Comparison of ENCODE assay signal across 21 cellular contexts in genomic region chr11:64053699-64054098, GRCh38. TPM values are rescaled to one million over a fixed set of nuclear protein-coding genes. Genes with fewer than 3 reads are reported as not detected.
DNase-seq lines count a peak whose midpoint lies in the region; ATAC-seq, FAIRE-seq and TF ChIP-seq lines count a peak whose summit lies in the region.
"Had no signal": no experiment of that assay in that cellular context is flagged by ENCODE, and none has a peak within 500 bp of the region (broad histone marks: within the 10 kb centered on the region; RNA-seq: fewer than 3 reads in every experiment).

No MANE protein-coding gene starts in this region.

- H3K27me3 ChIP-seq in GM23338 (ENCODE audit: insufficient read depth) (peaks cover 90% of the 10 kb centered on the region), iPS-15b (ENCODE audit: control insufficient read depth, insufficient read depth, low read length) (peaks cover 3% of the 10 kb centered on the region), neural progenitor cell (peaks cover 24% of the 10 kb centered on the region)
- H3K27me3 ChIP-seq: cardiac muscle cell, MG63 had no signal

- peak overlapping the region; percentile 20; the same call in 1 of the 3 replicates for H3K4me3 Mint-ChIP-seq in GM23338
- H3K4me3 Mint-ChIP-seq in neural progenitor cell, result peak overlapping the region; percentile 26
- H3K4me3 Mint-ChIP-seq: activated T-cell treated with anti-CD3 and anti-CD28 coated beads, Interleukin-2, amount 50 U/mL, for 4 hours; naive thymus-derived CD8-positive, alpha-beta T cell had no signal

- H3K36me3 ChIP-seq in GM23338 (ENCODE audit: insufficient read depth), result no peaks in the 10 kb centered on the region
- H3K36me3 ChIP-seq in iPS-15b (ENCODE audit: control insufficient read depth, insufficient read depth, low read length), result no peaks in the 10 kb centered on the region
- no peaks in the 10 kb centered on the region for H3K36me3 ChIP-seq in neural progenitor cell
- H3K36me3 ChIP-seq in mucosa of descending colon (ENCODE audit: low read depth), result no peaks in the 10 kb centered on the region
- H3K36me3 ChIP-seq: cardiac muscle cell, HAP-1, MG63 had no signal

- ATAC-seq in GM23338 (peak; percentile 86), mucosa of descending colon (no peak), HG02884 (IDR thresholded peaks at IDR 0.05; ENCODE audit: unreplicated experiment) (no peak)
- ATAC-seq: activated T-cell treated with anti-CD3 and anti-CD28 coated beads, Interleukin-2, amount 50 U/mL, for 4 hours; naive thymus-derived CD8-positive, alpha-beta T cell; Right ventricle myocardium inferior had no signal

- H3K4me1 Mint-ChIP-seq in GM23338, result peaks cover 27% of the 10 kb centered on the region
- peaks cover 36% of the 10 kb centered on the region for H3K4me1 Mint-ChIP-seq in neural progenitor cell

- H3K4me1 ChIP-seq in GM23338 (ENCODE audit: insufficient read depth) (peaks cover 14% of the 10 kb centered on the region; the same call in 1 of the 2 replicates), iPS-15b (ENCODE audit: control insufficient read depth, insufficient read depth, low read length) (peaks cover 10% of the 10 kb centered on the region), neural progenitor cell (peaks cover 33% of the 10 kb centered on the region), mucosa of descending colon (ENCODE audit: low read depth) (no peaks in the 10 kb centered on the region)
- H3K4me1 ChIP-seq: HAP-1 had no signal

- no peak overlapping the region for H3K27ac ChIP-seq in GM23338 (ENCODE audit: low read depth)
- no peak overlapping the region for H3K27ac ChIP-seq in neural progenitor cell
- H3K27ac ChIP-seq: cardiac muscle cell had no signal

- H4K20me1 ChIP-seq in GM23338 (replicated peaks; ENCODE audit: insufficient read depth) (no peaks in the 10 kb centered on the region; the same call in 1 of the 2 replicates), neural progenitor cell (ENCODE audit: low read depth) (peaks cover 19% of the 10 kb centered on the region)

- H3K4me2 ChIP-seq in GM23338, result peak overlapping the region; percentile 55; the same call in 1 of the 2 replicates
- H3K4me2 ChIP-seq in neural progenitor cell, result peak overlapping the region; percentile 24

- peak overlapping the region; percentile 37 for H3K9ac ChIP-seq in iPS-15b (ENCODE audit: low read depth, low read length)
- H3K9ac ChIP-seq in neural progenitor cell, result no peak overlapping the region

- 0 out of 2 replicates have a peak, but pooled peaks cover 11% of the 10 kb centered on the region for H3F3A ChIP-seq in GM23338 (replicated peaks; ENCODE audit: low read depth)
- peaks cover 5% of the 10 kb centered on the region for H3F3A ChIP-seq in neural progenitor cell (ENCODE audit: low read depth)

- intact Hi-C loops in mucosa of descending colon (cut with DNase I, micrococcal nuclease), result no loop called here

- H2AFZ ChIP-seq in GM23338 (no peak overlapping the region), neural progenitor cell (replicated peaks) (no peak overlapping the region)

- no peak for FAIRE-seq in D721Med (lab: Jason Lieb, UNC)

- no peaks in the 10 kb centered on the region for H3K79me2 ChIP-seq in GM23338 (replicated peaks; ENCODE audit: insufficient read depth)
- H3K79me2 ChIP-seq in neural progenitor cell (ENCODE audit: low read depth), result no peaks in the 10 kb centered on the region

- H3K27me3 Mint-ChIP-seq in GM23338 (ENCODE audit: insufficient read depth, low read depth, poor library complexity) (peaks cover 40% of the 10 kb centered on the region), neural progenitor cell (ENCODE audit: insufficient read depth, low read depth) (peaks cover 3% of the 10 kb centered on the region)
- H3K27me3 Mint-ChIP-seq: naive thymus-derived CD8-positive, alpha-beta T cell had no signal

- H3K9me3 Mint-ChIP-seq in GM23338 (no peaks in the 10 kb centered on the region), neural progenitor cell (no peaks in the 10 kb centered on the region)
- H3K9me3 Mint-ChIP-seq: activated T-cell treated with anti-CD3 and anti-CD28 coated beads, Interleukin-2, amount 50 U/mL, for 4 hours; naive thymus-derived CD8-positive, alpha-beta T cell had no signal

- TF ChIP-seq CTCF in GM23338 (conservative IDR thresholded peaks at IDR 0.05; ENCODE audit: low read depth in 2 of 2) (no peak), neural progenitor cell (IDR thresholded peaks at IDR 0.05) (no peak), mucosa of descending colon (IDR thresholded peaks at IDR 0.05) (no peak), D721Med (IDR thresholded peaks at IDR 0.05; ENCODE audit: insufficient read depth, missing control alignments) (no peak)

- H3K36me3 Mint-ChIP-seq in GM23338 (ENCODE audit: low read depth) (no peaks in the 10 kb centered on the region), neural progenitor cell (no peaks in the 10 kb centered on the region)
- H3K36me3 Mint-ChIP-seq: naive thymus-derived CD8-positive, alpha-beta T cell had no signal

- no peaks in the 10 kb centered on the region for H3K9me2 ChIP-seq in GM23338 (ENCODE audit: insufficient read depth)

- H3K4me3 ChIP-seq in GM23338 (no peak overlapping the region), iPS-15b (ENCODE audit: low read depth, low read length) (no peak overlapping the region), neural progenitor cell (no peak overlapping the region), mucosa of descending colon (no peak overlapping the region)
- H3K4me3 ChIP-seq: cardiac muscle cell, HAP-1, MG63 had no signal

- H3K9me3 ChIP-seq in iPS-15b (ENCODE audit: control insufficient read depth, insufficient read depth, low read length), result no peaks in the 10 kb centered on the region
- no peaks in the 10 kb centered on the region for H3K9me3 ChIP-seq in neural progenitor cell (ENCODE audit: low read depth)
- no peaks in the 10 kb centered on the region for H3K9me3 ChIP-seq in mucosa of descending colon
- H3K9me3 ChIP-seq: HAP-1, MG63 had no signal

- no peak overlapping the region for H3K27ac Mint-ChIP-seq in GM23338
- no peak overlapping the region for H3K27ac Mint-ChIP-seq in neural progenitor cell

- peak; percentile 82 for DNase-seq in GM23338 (ENCODE audit: low spot score)
- DNase-seq in amniotic epithelial cell (ENCODE audit: low read depth), result peak; percentile 56
- DNase-seq in neural progenitor cell (ENCODE audit: low spot score), result peak; percentile 56
- DNase-seq in mucosa of descending colon, result no peak
- DNase-seq in H4 (ENCODE audit: low spot score), result no peak
- DNase-seq in D721Med (ENCODE audit: insufficient read length, low spot score), result no peak
- DNase-seq: activated CD4-positive, CD25-positive, alpha-beta regulatory T cell treated with anti-CD3 and anti-CD28 coated beads, Interleukin-2, amount 50 U/mL, for 72 hours; activated CD8-positive, alpha-beta memory T cell treated with anti-CD3 and anti-CD28 coated beads for 24 hours; activated naive CD4-positive, alpha-beta T cell treated with Interleukin-2 at 50 U/mL for 16 hours; activated T-cell treated with anti-CD3 and anti-CD28 coated beads, Interleukin-2, amount 50 U/mL, for 4 hours; kidney glomerular epithelial cell; MG63; naive thymus-derived CD8-positive, alpha-beta T cell; NCI-H1436 had no signal

TF ChIP-seq in GM23338, 12 proteins besides CTCF, POLR2A, EP300 and RAD21 (continues in another document):
- TF ChIP-seq REST (IDR thresholded peaks at IDR 0.05; ENCODE audit: unreplicated experiment), result no peak
- TF ChIP-seq CREB1 (CRISPR knock-in tag; IDR thresholded peaks at IDR 0.05; ENCODE audit: low read depth), result no peak
- TF ChIP-seq ZNF331 (CRISPR knock-in tag; IDR thresholded peaks at IDR 0.05; ENCODE audit: low read depth), result no peak
- TF ChIP-seq ETS1 (IDR thresholded peaks at IDR 0.05), result no peak
- no peak for TF ChIP-seq EZH2 (IDR thresholded peaks at IDR 0.05; ENCODE audit: low read depth, unreplicated experiment)

RNA-seq across cellular contexts. Expression of gene FLRT1, which starts 18.0 kb away (rescaled TPM):
- total RNA-seq in GM23338 (2014; rRNA removed; shearing (Covaris generic)), result 0.54 and 1.1 TPM in 2 replicates
- polyA plus RNA-seq in GM23338 (2016; fragmentation: Nextera tagmentation; extraction: Ambion mirVana), result 0.40 and 0.76 TPM in 2 replicates
- total RNA-seq in neural progenitor cell (ENCODE audit: low replicate concordance) (0.11 and 0.12 TPM in 2 replicates), mucosa of descending colon (1 to 10 TPM in 1 of 3 donors, under 1 TPM in 2; 0.31 to 8.9 (median 0.38) TPM)
- total RNA-seq in H4 (2014; rRNA removed; shearing (Covaris generic)), result 0.80 and 1.4 TPM in 2 replicates
- total RNA-seq: activated T-cell treated with anti-CD3 and anti-CD28 coated beads, Interleukin-2, amount 50 U/mL, for 4 hours; dermis microvascular lymphatic vessel endothelial cell; mesenteric fat pad; naive thymus-derived CD8-positive, alpha-beta T cell had no signal
- polyA plus RNA-seq: naive thymus-derived CD8-positive, alpha-beta T cell had no signal

Comparison
In these comparisons a context has a peak if more than half of its experiments do, and no peak if none do; other contexts are left out.
1. DNase-seq: peak in GM23338 (single experiment), amniotic epithelial cell (single experiment) and neural progenitor cell (single experiment); none in mucosa of descending colon (0 of 3), H4 (single experiment) and D721Med (single experiment).